Comparison of ENCODE assay signal across 9 cellular contexts in the genomic region with DNA sequence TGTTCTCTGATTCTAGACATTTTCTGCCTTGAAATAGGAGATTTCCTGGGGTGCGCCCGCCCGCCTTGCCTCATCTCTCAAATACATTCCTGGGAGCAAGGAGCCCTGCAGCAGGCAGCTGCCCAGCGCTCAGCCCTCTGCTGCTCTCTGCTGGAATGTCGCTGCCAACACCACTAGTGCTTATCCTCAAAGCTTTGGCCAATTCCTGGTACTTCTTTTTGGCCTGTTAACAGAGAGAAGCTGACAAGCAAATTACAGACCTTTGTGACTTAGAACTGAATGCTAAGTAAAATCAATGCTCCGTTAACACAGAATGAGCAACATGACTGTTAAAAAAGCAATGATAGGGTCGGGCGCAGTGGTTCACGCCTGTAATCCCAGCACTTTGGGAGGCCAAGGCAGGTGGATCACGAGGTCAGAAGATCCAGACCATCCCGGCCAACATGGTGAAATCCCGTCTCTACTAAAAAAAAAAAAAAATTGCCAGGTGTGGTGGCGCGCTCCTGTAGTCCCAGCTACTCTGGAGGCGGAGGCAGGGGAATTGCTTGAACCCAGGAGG. TPM values are rescaled to one million over a fixed set of nuclear protein-coding genes. Genes with fewer than 3 reads are reported as not detected.
DNase-seq lines count a peak whose midpoint lies in the region; ATAC-seq, FAIRE-seq and TF ChIP-seq lines count a peak whose summit lies in the region.
"Had no signal": no experiment of that assay in that cellular context is flagged by ENCODE, and none has a peak within 500 bp of the region (broad histone marks: within the 10 kb centered on the region; RNA-seq: fewer than 3 reads in every experiment).

No MANE protein-coding gene starts in this region.

- H4K20me1 ChIP-seq in Loucy (ENCODE audit: insufficient read depth, low read length, poor library complexity, severe bottlenecking): no peaks in the 10 kb centered on the region

- no peak for TF ChIP-seq EP300 in ovary (IDR thresholded peaks at IDR 0.05)

- peak overlapping the region; percentile 64 for H3K4me2 ChIP-seq in Loucy (ENCODE audit: low read depth, low read length, poor library complexity, severe bottlenecking)

- H3K9me2 ChIP-seq in Loucy (replicated peaks; ENCODE audit: low read depth, low read length): no peaks in the 10 kb centered on the region

- intact Hi-C loops in ovary (cut with DNase I) (loop anchor here (2.0 to 5.0 kb wide), 3 partner anchors 95 to 97 kb away; no protein-coding TSS in a partner anchor), thyroid gland (cut with DNase I) (loop anchor here (2.0 kb wide), 1 partner anchor 99 kb away; no protein-coding TSS in a partner anchor)

- peak; percentile 71 for ATAC-seq in GM21529 (IDR thresholded peaks at IDR 0.05; ENCODE audit: unreplicated experiment)

- peak overlapping the region; percentile 18 for H3K9ac ChIP-seq in Loucy (ENCODE audit: low read depth, low read length, poor library complexity, severe bottlenecking)

- H3K79me2 ChIP-seq in Loucy (ENCODE audit: insufficient read depth, low read length): no peaks in the 10 kb centered on the region

- 49 to 53% (median 51%) methylated on average over 15 of the region's 15 CpGs for WGBS in ovary, 3 donors
- WGBS in thyroid gland, 2 donors: 52 to 57% methylated on average over 15 of the region's 15 CpGs

- H2AFZ ChIP-seq in Loucy (ENCODE audit: low read length): peak overlapping the region; percentile 69

- H3K36me3 ChIP-seq in Loucy (ENCODE audit: insufficient read depth, low read length): no peaks in the 10 kb centered on the region
- H3K36me3 ChIP-seq in ovary: no peaks in the 10 kb centered on the region
- no peaks in the 10 kb centered on the region for H3K36me3 ChIP-seq in thyroid gland

- H3K27ac ChIP-seq in ovary (no peak overlapping the region), thyroid gland (peak overlapping the region in 1 of 3 donors; percentile 28)

- H3F3A ChIP-seq in Loucy (ENCODE audit: low read depth): no peaks in the 10 kb centered on the region

- DNase-seq in DMS114 treated with DMSO at 0.1 percent for 48 hours (lab: John Stamatoyannopoulos, UW; ENCODE audit: unreplicated experiment) (peak; percentile 70), SHP77 treated with DMSO at 0.1 percent for 48 hours (lab: John Stamatoyannopoulos, UW) (peak; percentile 14), activated gamma-delta T cell (lab: John Stamatoyannopoulos, UW) (peak; percentile 19), frontal cortex (ENCODE audit: low spot score in 2 of 2) (peak; percentile 59 to 81), ovary (peak; percentile 80 to 90 (median 84)), thyroid gland (peak; percentile 89 to 91)

- H3K27me3 ChIP-seq in Loucy (ENCODE audit: insufficient read depth, low read length, poor library complexity, severe bottlenecking) (peaks cover 1% of the 10 kb centered on the region), ovary (no peaks in the 10 kb centered on the region), thyroid gland (no peaks in the 10 kb centered on the region)

- TF ChIP-seq CTCF in Loucy (conservative IDR thresholded peaks at IDR 0.05; ENCODE audit: low read length) (peak; percentile 98), ovary (IDR thresholded peaks at IDR 0.05) (peak; percentile 83 to 89 (median 86)), thyroid gland (IDR thresholded peaks at IDR 0.05) (peak; percentile 84 to 98 (median 97))

- no peak for FAIRE-seq in frontal cortex (lab: Jason Lieb, UNC)
- FAIRE-seq: endometrium had no signal

- TF ChIP-seq POLR2A in ovary (IDR thresholded peaks at IDR 0.05) (no peak), thyroid gland (IDR thresholded peaks at IDR 0.05) (no peak)

- H3K4me3 ChIP-seq in Loucy (ENCODE audit: low read length, poor library complexity, severe bottlenecking): peak overlapping the region; percentile 27
- no peak overlapping the region for H3K4me3 ChIP-seq in ovary
- no peak overlapping the region for H3K4me3 ChIP-seq in thyroid gland (replicated peaks in 1 of 3)

- H3K9me3 ChIP-seq in Loucy (ENCODE audit: insufficient read depth, low read depth, low read length) (no peaks in the 10 kb centered on the region), ovary (no peaks in the 10 kb centered on the region), thyroid gland (no peaks in the 10 kb centered on the region)

- H3K4me1 ChIP-seq in Loucy (ENCODE audit: insufficient read depth, low read length, poor library complexity, severe bottlenecking): peaks cover 34% of the 10 kb centered on the region
- H3K4me1 ChIP-seq in ovary (ENCODE audit: insufficient read depth): no peaks in the 10 kb centered on the region
- peaks cover 0 to 18% of the 10 kb centered on the region in 2 donors for H3K4me1 ChIP-seq in thyroid gland

RNA-seq across cellular contexts. Expression of a gene that starts 41.9 kb away (rescaled TPM):
- total RNA-seq in frontal cortex (37.5 TPM), ovary (100 to 1,000 TPM in 1 of 7 donors, 10 to 100 TPM in 6; 71.5 to 107 (median 83.5) TPM), thyroid gland (100 to 1,000 TPM; 119 to 165 (median 132) TPM)
- polyA plus RNA-seq in ovary: 100 to 1,000 TPM in 1 of 2 donors, 10 to 100 TPM in 1; 73.8 to 127 TPM

Comparison
In these comparisons a context has a peak if more than half of its experiments do, and no peak if none do; other contexts are left out.
1. DNase-seq: peak in every context shown above with its lines; median percentile 90 in thyroid gland; 84 in ovary; 70 in DMS114 treated with DMSO at 0.1 percent for 48 hours; 70 in frontal cortex; 19 in activated gamma-delta T cell; 14 in SHP77 treated with DMSO at 0.1 percent for 48 hours.